In the genomic region with DNA sequence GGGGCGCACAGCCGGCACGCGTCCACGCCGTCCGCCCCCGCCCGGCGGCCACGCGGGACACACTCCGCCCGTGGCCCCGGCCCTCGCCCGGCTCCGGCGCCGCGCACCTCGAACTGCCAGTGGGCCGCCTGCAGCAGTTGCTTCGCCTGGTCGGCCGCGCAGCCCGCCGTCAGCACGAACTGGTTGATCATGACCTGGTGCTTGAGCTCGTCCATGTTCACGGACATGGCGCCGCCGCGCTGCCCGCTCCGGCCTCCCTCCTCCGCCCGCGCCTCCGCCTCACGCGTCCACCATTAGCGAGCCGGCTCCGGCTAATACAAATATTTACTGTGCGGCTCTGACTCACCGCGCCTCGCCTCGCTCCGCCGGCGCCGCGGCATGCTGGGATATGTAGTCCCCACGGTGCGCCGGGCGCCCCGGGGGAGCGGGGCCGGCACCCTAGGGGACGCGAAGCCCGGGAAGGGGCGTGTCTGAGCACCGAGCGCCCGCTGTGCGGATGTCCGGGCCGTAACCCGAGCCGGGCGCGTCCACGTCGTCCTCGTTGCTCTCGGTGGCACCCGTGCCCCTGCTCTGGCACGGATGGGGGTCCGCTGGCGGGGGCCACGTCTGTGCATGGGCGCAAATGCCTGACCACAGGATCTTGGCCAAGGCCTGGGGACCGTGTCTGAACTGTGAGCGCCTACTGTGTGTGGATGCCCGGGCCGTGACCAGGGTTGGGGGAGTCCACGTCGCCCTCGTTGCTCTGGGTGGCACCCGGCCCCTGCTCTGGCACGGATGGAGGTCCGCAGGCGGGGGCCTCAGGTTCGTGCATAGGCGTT, we compare ENCODE assay signal across 8 cellular contexts. TPM values are rescaled to one million over a fixed set of nuclear protein-coding genes. Genes with fewer than 3 reads are reported as not detected.
A peak's percentile ranks its signal among the peaks of the same experiment; 100 is the strongest.
DNase-seq lines count a peak whose midpoint lies in the region; ATAC-seq, FAIRE-seq and TF ChIP-seq lines count a peak whose summit lies in the region.

A gene (minus strand): TSS at position 318 of the 818 bp plus-strand sequence. CDS start 91 bp downstream, at position 227.

- TF ChIP-seq RAD21 in H1 (IDR thresholded peaks at IDR 0.05 in 1 of 2, conservative IDR thresholded peaks at IDR 0.05 in 1 of 2; ENCODE audit: low read depth in 2 of 2, low read length in 2 of 2), result no peak

- CTCF ChIA-PET in H1 (lab: Charles Lee; ENCODE audit: partially characterized antibody), result interaction anchor here (0.6 to 2.9 kb wide), 7 partner anchors 9 to 349 kb away, joined by 3 to 17 read pairs (median 4); a partner anchor contains a TSS

- peak; percentile 48 for ATAC-seq in GM19467 (IDR thresholded peaks at IDR 0.05; ENCODE audit: unreplicated experiment)

- H3K14ac ChIP-seq in H1 (ENCODE audit: insufficient read length), result no peak within 1 kb of the TSS

- H4K20me1 ChIP-seq in H1 (replicated peaks in 1 of 2; ENCODE audit: control insufficient read depth in 1 of 2, insufficient read depth in 2 of 2, low read length in 2 of 2), result peaks cover 8 to 18% of the 10 kb centered on the region in 2 experiments

- POLR2A ChIA-PET in H1 (lab: Charles Lee; ENCODE audit: partially characterized antibody), result interaction anchor here (0.5 to 13.3 kb wide), 13 partner anchors 10 to 240 kb away, joined by 3 to 126 read pairs (median 5); a partner anchor contains a TSS

- 18% methylated on average over 85 of the region's 101 CpGs; no CpG with 5 or more reads in 1 of the 2 experiments for WGBS in H1 (ENCODE audit: extremely low coverage in 1 of 2, insufficient coverage in 1 of 2, insufficient read length in 1 of 2, insufficient replicate concordance in 2 of 2, low coverage in 1 of 2, low lambda C conversion rate in 2 of 2, missing lambda C conversion rate in 1 of 2), 2 experiments

- 0 out of 2 replicates have a peak within 1 kb of the TSS, but pooled peaks have one; percentile 93 for H2BK20ac ChIP-seq in H1 (ENCODE audit: low read length)

- H3K9ac ChIP-seq in H1 (replicated peaks in 1 of 4; ENCODE audit: extremely low read depth in 1 of 4, low read depth in 3 of 4, low read length in 3 of 4), result peak within 1 kb of the TSS; percentile 86 to 97 (median 94)

- peak within 1 kb of the TSS; percentile 95 to 97 for H3K4me2 ChIP-seq in H1 (ENCODE audit: insufficient read depth in 1 of 2, low read depth in 2 of 2, low read length in 2 of 2)

- H3K4me1 ChIP-seq in H1 (replicated peaks in 1 of 4; ENCODE audit: control insufficient read depth in 3 of 4, insufficient read depth in 4 of 4, low read length in 3 of 4), result peaks cover 0 to 52% (median 35%) of the 10 kb centered on the region in 4 experiments; a peak in 6 of 7 replicates

- peak within 1 kb of the TSS; percentile 72 for H2BK120ac ChIP-seq in H1 (replicated peaks; ENCODE audit: low read depth, low read length)

- H3K4me3 ChIP-seq in HL-60 (replicated peaks; ENCODE audit: insufficient read depth, low read length) (peak within 1 kb of the TSS; percentile 95), H1 (ENCODE audit: extremely low read depth in 1 of 4, insufficient read depth in 2 of 4, low read depth in 3 of 4, low read length in 4 of 4) (peak within 1 kb of the TSS; percentile 83 to 87 (median 85))

- H3K23me2 ChIP-seq in H1 (ENCODE audit: low read depth, low read length), result peaks cover 12% of the 10 kb centered on the region

- peak within 1 kb of the TSS; percentile 71 for H3K18ac ChIP-seq in H1 (ENCODE audit: extremely low read depth, low read length)

- H3K4ac ChIP-seq in H1 (replicated peaks; ENCODE audit: insufficient read length, low read depth, low read length), result peak within 1 kb of the TSS; percentile 85

- no peak for FAIRE-seq in H1 (lab: Jason Lieb, UNC)

- peak within 1 kb of the TSS; percentile 98; the same call in 1 of the 2 replicates for H2AK5ac ChIP-seq in H1 (ENCODE audit: low read depth, low read length)

- H2BK15ac ChIP-seq in H1 (ENCODE audit: low read length), result peak within 1 kb of the TSS; percentile 99

- H3K79me1 ChIP-seq in H1 (ENCODE audit: low read depth, low read length), result peaks cover 9% of the 10 kb centered on the region; the same call in 1 of the 2 replicates

- H2BK5ac ChIP-seq in H1 (ENCODE audit: low read depth, low read length), result peak within 1 kb of the TSS; percentile 99

- TF ChIP-seq EP300 in H1 (IDR thresholded peaks at IDR 0.05; ENCODE audit: borderline replicate concordance in 1 of 2, low read depth in 2 of 2, low read length in 2 of 2), result peak in 1 of 2 experiments; percentile 67; a peak in 1 of 3 replicates

- H2BK12ac ChIP-seq in H1 (ENCODE audit: low read depth, low read length), result peak within 1 kb of the TSS; percentile 97

- peak within 1 kb of the TSS; percentile 92 for H3K56ac ChIP-seq in H1 (replicated peaks; ENCODE audit: insufficient read length, low read depth, low read length)

- TF ChIP-seq CTCF in HL-60 (IDR thresholded peaks at IDR 0.05; ENCODE audit: insufficient read depth, low read length), result no peak
- TF ChIP-seq CTCF in H1 (IDR thresholded peaks at IDR 0.05; ENCODE audit: control extremely low read depth in 1 of 3, insufficient read depth in 1 of 3, low read depth in 1 of 3, low read length in 3 of 3), result no peak

- no peaks in the 10 kb centered on the region for H3K9me3 ChIP-seq in H1 (ENCODE audit: insufficient read depth in 2 of 2, low read depth in 1 of 2, low read length in 1 of 2)

- H4K91ac ChIP-seq in H1 (replicated peaks; ENCODE audit: insufficient read length, low read length), result peak within 1 kb of the TSS; percentile 98

- no peak within 1 kb of the TSS for H2AFZ ChIP-seq in H1 (ENCODE audit: low read length)

- no peak within 1 kb of the TSS for H3K23ac ChIP-seq in H1 (ENCODE audit: insufficient read length)

- H3K36me3 ChIP-seq in H1 (ENCODE audit: control insufficient read depth in 2 of 4, insufficient read depth in 4 of 4, low read length in 3 of 4), result peaks cover 0 to under 1% (median 0%) of the 10 kb centered on the region in 4 experiments; a peak in 2 of 8 replicates

- H3K27ac ChIP-seq in HL-60 (replicated peaks) (peak within 1 kb of the TSS; percentile 88), H1 (ENCODE audit: low read depth, low read length) (peak within 1 kb of the TSS; percentile 91)

- H3K79me2 ChIP-seq in H1 (ENCODE audit: control insufficient read depth in 1 of 2, insufficient read depth in 2 of 2, low read length in 2 of 2), result peaks cover 13 to 45% of the 10 kb centered on the region in 2 experiments; a peak in 3 of 4 replicates

- DNase-seq in COLO829 (ENCODE audit: low spot score) (peak; percentile 68), HL-60 (ENCODE audit: low read depth in 1 of 2, low spot score in 1 of 2) (peak; percentile 85), NOMO-1 treated with dmso at 0.1 percent for 144 hours (lab: John Stamatoyannopoulos, UW; ENCODE audit: unreplicated experiment) (peak; percentile 73), H1 (ENCODE audit: low read depth in 1 of 2, low spot score in 2 of 2) (peak in 1 of 2 experiments; percentile 88), mesenteric fat pad (ENCODE audit: low spot score) (peak; percentile 94)
- DNase-seq in activated CD8-positive, alpha-beta memory T cell treated with anti-CD3 and anti-CD28 coated beads for 48 hours (ENCODE audit: low read depth in 2 of 3, low spot score in 2 of 3), result peak; percentile 60 to 68 (median 67)
- peak; percentile 54 for DNase-seq in stimulated activated CD8-positive, alpha-beta memory T cell treated with anti-CD3 and anti-CD28 coated beads, Interleukin-15, amount 100 ng/mL, for 24 hours (ENCODE audit: low read depth)

- H3K27me3 ChIP-seq in HL-60 (ENCODE audit: insufficient read depth, poor library complexity, severe bottlenecking) (no peaks in the 10 kb centered on the region), H1 (replicated peaks in 1 of 4; ENCODE audit: control insufficient read depth in 3 of 4, extremely low read depth in 1 of 4, insufficient read depth in 3 of 4, low read length in 3 of 4) (no peaks in the 10 kb centered on the region)

- H4K8ac ChIP-seq in H1 (ENCODE audit: extremely low read depth, insufficient read depth, low read length), result peak within 1 kb of the TSS; percentile 99

- peak within 1 kb of the TSS; percentile 87 for H4K5ac ChIP-seq in H1 (ENCODE audit: insufficient read length, low read depth, low read length)

- peak in 1 of 2 experiments; percentile 93; a peak in 2 of 3 replicates for TF ChIP-seq POLR2A in H1 (IDR thresholded peaks at IDR 0.05; ENCODE audit: control extremely low read depth in 1 of 2, low read depth in 2 of 2, low read length in 2 of 2)

TF ChIP-seq in H1, 55 proteins besides CTCF, POLR2A, EP300 and RAD21 (continues in another document):
- TF ChIP-seq PHF8 (conservative IDR thresholded peaks at IDR 0.05; ENCODE audit: low read depth, low read length) (peak; percentile 92), POLR2AphosphoS5 (IDR thresholded peaks at IDR 0.05; ENCODE audit: low read depth, low read length) (peak; percentile 96), HDAC6 (IDR thresholded peaks at IDR 0.05; ENCODE audit: low read depth, low read length) (no peak), KDM1A (IDR thresholded peaks at IDR 0.05; ENCODE audit: borderline replicate concordance, low read length) (no peak), YY1 (IDR thresholded peaks at IDR 0.05; ENCODE audit: low read depth, low read length) (peak; percentile 91), BCL11A (IDR thresholded peaks at IDR 0.05; ENCODE audit: low read depth in 2 of 2, low read length in 2 of 2) (no peak), NRF1 (IDR thresholded peaks at IDR 0.05; ENCODE audit: low read depth, low read length) (no peak), POU5F1 (IDR thresholded peaks at IDR 0.05; ENCODE audit: low read depth, low read length) (no peak), RNF2 (IDR thresholded peaks at IDR 0.05; ENCODE audit: borderline replicate concordance, low read depth, low read length, missing control alignments, poor library complexity, severe bottlenecking) (no peak), SP2 (IDR thresholded peaks at IDR 0.05; ENCODE audit: low read length) (no peak), CBX8 (IDR thresholded peaks at IDR 0.05; ENCODE audit: borderline replicate concordance, low read depth, low read length) (no peak)
- TF ChIP-seq, protein P1, sequence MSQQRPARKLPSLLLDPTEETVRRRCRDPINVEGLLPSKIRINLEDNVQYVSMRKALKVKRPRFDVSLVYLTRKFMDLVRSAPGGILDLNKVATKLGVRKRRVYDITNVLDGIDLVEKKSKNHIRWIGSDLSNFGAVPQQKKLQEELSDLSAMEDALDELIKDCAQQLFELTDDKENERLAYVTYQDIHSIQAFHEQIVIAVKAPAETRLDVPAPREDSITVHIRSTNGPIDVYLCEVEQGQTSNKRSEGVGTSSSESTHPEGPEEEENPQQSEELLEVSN (IDR thresholded peaks at IDR 0.05), result no peak

RNA-seq across cellular contexts. Expression of the gene that starts here (rescaled TPM):
- total RNA-seq in H1 (2021; fragmentation: NEBNext Ultra II Directional; extraction: Animal tissue kit (Norgen Biotek cat#: 25700)), result 52.2 and 62.0 TPM in 2 replicates
- 28.6 and 48.9 TPM in 2 replicates for polyA plus RNA-seq in H1 (2011; rRNA removed)
- polyA plus RNA-seq in H1 (2011; cell fraction: cytosol; rRNA removed), result 20.7 TPM
- polyA plus RNA-seq in H1 (2011; cell fraction: nucleus; rRNA removed), result 44.3 TPM
- 31.3 to 45.9 TPM (median 41.7 TPM) in 4 replicates for polyA plus RNA-seq in H1 (2012, experiment 1 of 2)
- polyA plus RNA-seq in H1 (2012, experiment 2 of 2), result 25.4 TPM
- polyA plus RNA-seq in H1 (2013, experiment 1 of 2), result 36.1 TPM
- 36.7 TPM for polyA plus RNA-seq in H1 (2013, experiment 2 of 2)
- polyA minus RNA-seq in H1 (2011; rRNA and poly(A)+ RNA removed), result 3.9 and 5.5 TPM in 2 replicates
- polyA minus RNA-seq in H1 (2011; cell fraction: cytosol; rRNA and poly(A)+ RNA removed), result 28.0 TPM
- 45.1 TPM for polyA minus RNA-seq in H1 (2011; cell fraction: nucleus; rRNA and poly(A)+ RNA removed)
- total RNA-seq in mesenteric fat pad, result 20.9 TPM
